ENCODE assay signal across 40 cellular contexts in the genomic region with DNA sequence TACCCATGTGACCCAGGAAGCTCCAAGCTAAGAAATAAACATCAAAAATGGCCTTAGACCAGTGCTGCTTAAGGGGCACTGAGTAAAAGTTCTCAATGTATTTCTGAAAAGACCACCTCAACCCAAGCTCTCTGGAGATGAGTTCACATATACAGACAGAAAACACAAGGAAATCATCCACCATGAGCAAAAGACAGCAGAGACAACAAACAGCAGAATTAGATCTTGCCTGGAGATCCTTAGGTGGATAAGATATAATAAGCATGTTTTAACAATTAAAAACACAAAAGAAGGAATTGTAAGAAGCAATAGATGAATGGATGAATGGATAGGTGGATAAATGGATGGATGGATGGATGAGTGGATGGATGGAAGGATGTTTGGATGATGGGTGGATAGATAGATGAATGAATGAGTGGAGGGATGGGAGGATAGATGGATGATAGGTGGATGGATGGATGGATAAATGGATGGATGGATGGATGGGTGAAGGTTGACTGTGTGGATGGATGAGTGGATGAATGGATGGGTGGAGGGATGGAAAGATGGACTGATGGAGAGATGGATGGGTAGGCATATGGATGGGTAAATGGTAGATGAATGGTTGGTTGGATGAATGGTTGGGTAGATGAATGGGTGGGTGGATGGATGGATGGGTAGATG. TPM values are rescaled to one million over a fixed set of nuclear protein-coding genes. Genes with fewer than 3 reads are reported as not detected.
"Had no signal": no experiment of that assay in that cellular context is flagged by ENCODE, and none has a peak within 500 bp of the region (broad histone marks: within the 10 kb centered on the region; RNA-seq: fewer than 3 reads in every experiment).

No MANE protein-coding gene starts in this region.

- DNase-seq: activated B cell treated with CpG ODN at 0.5 μM for 24 hours; activated CD4-positive, alpha-beta memory T cell treated with anti-CD3 and anti-CD28 coated beads for 36 hours; activated CD4-positive, alpha-beta T cell treated with anti-CD3 and anti-CD28 coated beads for 4 hours; activated CD4-positive, alpha-beta T cell treated with anti-CD3 and anti-CD28 coated beads, Interleukin-2, amount 10 ng/mL, durations not matched to agents 24 days and 14 days; activated CD4-positive, alpha-beta T cell treated with anti-CD3 and anti-CD28 coated beads, Interleukin-2, amount 50 U/mL, for 1 hour; activated CD4-positive, alpha-beta T cell treated with anti-CD3 and anti-CD28 coated beads, Interleukin-2, amount 50 U/mL, for 4 hours; activated CD4-positive, CD25-positive, alpha-beta regulatory T cell treated with anti-CD3 and anti-CD28 coated beads, Interleukin-2, amount 50 U/mL, for 72 hours; activated CD8-positive, alpha-beta memory T cell treated with anti-CD3 and anti-CD28 coated beads, Interleukin-2, amount 50 U/mL, for 4 hours; activated CD8-positive, alpha-beta T cell treated with anti-CD3 and anti-CD28 coated beads for 36 hours; activated effector memory CD4-positive, alpha-beta T cell treated with anti-CD3 and anti-CD28 coated beads, Interleukin-2, amount 50 U/mL, for 16 hours; activated gamma-delta T cell treated with Interleukin-2 at 50 U/mL for 16 hours; activated naive CD4-positive, alpha-beta T cell; activated naive CD4-positive, alpha-beta T cell treated with anti-CD3 and anti-CD28 coated beads for 36 hours; activated naive CD4-positive, alpha-beta T cell treated with anti-CD3 and anti-CD28 coated beads, Interleukin-2, amount 50 U/mL, for 16 hours; activated naive CD8-positive, alpha-beta T cell treated with anti-CD3 and anti-CD28 coated beads for 36 hours; activated T-cell treated with anti-CD3 and anti-CD28 coated beads for 4 hours; activated T-cell treated with anti-CD3 and anti-CD28 coated beads, Interleukin-2, amount 50 U/mL, for 1 hour; activated T-cell treated with anti-CD3 and anti-CD28 coated beads, Interleukin-2, amount 50 U/mL, for 4 hours; activated T-cell treated with anti-CD3 and anti-CD28 coated beads, Interleukin-2, amount 50 U/mL, for 72 hours; adrenal gland; amniotic stem cell; aorta; body of pancreas; brain microvascular endothelial cell; central memory CD4-positive, alpha-beta T cell; T-helper 1 cell; T-helper 2 cell; T-helper 9 cell had no signal

- H3K4me1 ChIP-seq: adrenal gland, body of pancreas, breast epithelium had no signal

- H3K36me3 ChIP-seq: adrenal gland, brain microvascular endothelial cell, breast epithelium had no signal

- H3K36me3 Mint-ChIP-seq: activated CD4-positive, alpha-beta memory T cell treated with anti-CD3 and anti-CD28 coated beads for 36 hours; activated naive CD4-positive, alpha-beta T cell treated with anti-CD3 and anti-CD28 coated beads, Interleukin-2, amount 50 U/mL, for 72 hours; activated naive CD8-positive, alpha-beta T cell treated with anti-CD3 and anti-CD28 coated beads for 36 hours had no signal

- ATAC-seq: activated CD8-positive, alpha-beta T cell treated with anti-CD3 and anti-CD28 coated beads for 36 hours; activated naive CD4-positive, alpha-beta T cell treated with anti-CD3 and anti-CD28 coated beads, Interleukin-2, amount 50 U/mL, for 72 hours; activated T-cell treated with anti-CD3 and anti-CD28 coated beads, Interleukin-2, amount 50 U/mL, for 4 hours; activated T-cell treated with anti-CD3 and anti-CD28 coated beads, Interleukin-2, amount 50 U/mL, for 72 hours; activated T-helper 17 cell treated with anti-CD3 and anti-CD28 coated beads, Interleukin-2, amount 50 U/mL, for 72 hours; body of pancreas had no signal

- H3K4me3 ChIP-seq: adrenal gland, body of pancreas, breast epithelium had no signal

- FAIRE-seq: astrocyte, TTC549 had no signal

- H3K4me1 Mint-ChIP-seq: activated B cell treated with CpG ODN at 0.5 μM for 24 hours; activated CD4-positive, alpha-beta T cell treated with anti-CD3 and anti-CD28 coated beads, Interleukin-2, amount 10 ng/mL, durations not matched to agents 24 days and 14 days; activated naive CD8-positive, alpha-beta T cell treated with anti-CD3 and anti-CD28 coated beads for 36 hours; activated T-helper 17 cell treated with anti-CD3 and anti-CD28 coated beads, Interleukin-2, amount 50 U/mL, for 72 hours had no signal

- H3K9me3 ChIP-seq: adrenal gland had no signal

- H3K27ac ChIP-seq: adrenal gland, body of pancreas, brain microvascular endothelial cell, breast epithelium, VCaP had no signal

- H3K4me3 Mint-ChIP-seq: activated B cell treated with CpG ODN at 0.5 μM for 24 hours; activated CD4-positive, alpha-beta memory T cell treated with anti-CD3 and anti-CD28 coated beads for 36 hours; activated CD4-positive, alpha-beta T cell treated with anti-CD3 and anti-CD28 coated beads, Interleukin-2, amount 10 ng/mL, durations not matched to agents 24 days and 14 days; activated CD8-positive, alpha-beta T cell treated with anti-CD3 and anti-CD28 coated beads for 36 hours; activated naive CD4-positive, alpha-beta T cell treated with anti-CD3 and anti-CD28 coated beads for 36 hours; activated naive CD8-positive, alpha-beta T cell treated with anti-CD3 and anti-CD28 coated beads for 36 hours; activated T-cell treated with anti-CD3 and anti-CD28 coated beads, Interleukin-2, amount 50 U/mL, for 4 hours; activated T-cell treated with anti-CD3 and anti-CD28 coated beads, Interleukin-2, amount 50 U/mL, for 72 hours; activated T-helper 1 cell treated with anti-CD3 and anti-CD28 coated beads, Interleukin-12 subunit alpha, Interleukin-12 subunit beta, Interleukin-2, Interleukin-4 antibody, amounts not matched to agents 30 ng/mL and 10 ng/mL and 1 ng/mL, durations not matched to agents 14 hours and 24 hours and 36 hours; activated T-helper 17 cell treated with anti-CD3 and anti-CD28 coated beads, Interleukin-2, amount 50 U/mL, for 72 hours; T-helper 1 cell treated with Interleukin-12 subunit alpha and Interleukin-12 subunit beta and Interleukin-4 antibody, amounts not matched to agents 30 μg/mL and 1 μg/mL, for 36 hours; T-helper 2 cell treated with Interferon-gamma antibody and Interleukin-4, amounts not matched to agents 5 μg/mL and 100 μg/mL, for 36 hours had no signal

- H3K27me3 ChIP-seq: adrenal gland, body of pancreas, brain microvascular endothelial cell, breast epithelium had no signal

- H3K27me3 Mint-ChIP-seq: activated CD4-positive, alpha-beta T cell treated with anti-CD3 and anti-CD28 coated beads, Interleukin-2, amount 10 ng/mL, durations not matched to agents 24 days and 14 days had no signal

- H3K27ac Mint-ChIP-seq: activated B cell treated with CpG ODN at 0.5 μM for 24 hours; activated CD4-positive, alpha-beta memory T cell treated with anti-CD3 and anti-CD28 coated beads for 36 hours; activated CD4-positive, alpha-beta T cell treated with anti-CD3 and anti-CD28 coated beads, Interleukin-2, amount 10 ng/mL, durations not matched to agents 24 days and 14 days; activated CD8-positive, alpha-beta T cell treated with anti-CD3 and anti-CD28 coated beads for 36 hours; activated naive CD4-positive, alpha-beta T cell treated with anti-CD3 and anti-CD28 coated beads for 36 hours; activated naive CD4-positive, alpha-beta T cell treated with anti-CD3 and anti-CD28 coated beads, Interleukin-2, amount 50 U/mL, for 72 hours; activated naive CD8-positive, alpha-beta T cell treated with anti-CD3 and anti-CD28 coated beads for 36 hours; activated T-cell treated with anti-CD3 and anti-CD28 coated beads, Interleukin-2, amount 50 U/mL, for 72 hours; activated T-helper 1 cell treated with anti-CD3 and anti-CD28 coated beads, Interleukin-12 subunit alpha, Interleukin-12 subunit beta, Interleukin-2, Interleukin-4 antibody, amounts not matched to agents 30 ng/mL and 10 ng/mL and 1 ng/mL, durations not matched to agents 14 hours and 24 hours and 36 hours; activated T-helper 17 cell treated with anti-CD3 and anti-CD28 coated beads, Interleukin-2, amount 50 U/mL, for 72 hours; T-helper 1 cell treated with Interleukin-12 subunit alpha and Interleukin-12 subunit beta and Interleukin-4 antibody, amounts not matched to agents 30 μg/mL and 1 μg/mL, for 36 hours; T-helper 2 cell treated with Interferon-gamma antibody and Interleukin-4, amounts not matched to agents 5 μg/mL and 100 μg/mL, for 36 hours had no signal

RNA-seq across cellular contexts. Expression of a gene that starts 9.6 kb away (rescaled TPM):
- total RNA-seq: activated B cell treated with CpG ODN at 0.5 μM for 24 hours; activated CD4-positive, alpha-beta memory T cell treated with anti-CD3 and anti-CD28 coated beads for 36 hours; activated CD4-positive, alpha-beta T cell treated with anti-CD3 and anti-CD28 coated beads, Interleukin-2, amount 10 ng/mL, durations not matched to agents 24 days and 14 days; activated CD8-positive, alpha-beta memory T cell treated with anti-CD3 and anti-CD28 coated beads for 36 hours; activated CD8-positive, alpha-beta T cell treated with anti-CD3 and anti-CD28 coated beads for 36 hours; activated naive CD4-positive, alpha-beta T cell treated with anti-CD3 and anti-CD28 coated beads for 36 hours; activated naive CD4-positive, alpha-beta T cell treated with anti-CD3 and anti-CD28 coated beads, Interleukin-2, amount 50 U/mL, for 72 hours; activated naive CD8-positive, alpha-beta T cell treated with anti-CD3 and anti-CD28 coated beads for 36 hours; activated T-cell treated with anti-CD3 and anti-CD28 coated beads, Interleukin-2, amount 50 U/mL, for 4 hours; activated T-cell treated with anti-CD3 and anti-CD28 coated beads, Interleukin-2, amount 50 U/mL, for 72 hours; activated T-helper 1 cell treated with anti-CD3 and anti-CD28 coated beads, Interleukin-12 subunit alpha, Interleukin-12 subunit beta, Interleukin-2, Interleukin-4 antibody, amounts not matched to agents 30 ng/mL and 10 ng/mL and 1 ng/mL, durations not matched to agents 14 hours and 24 hours and 36 hours; activated T-helper 17 cell treated with anti-CD3 and anti-CD28 coated beads, Interleukin-2, amount 50 U/mL, for 72 hours; body of pancreas; cerebellum had no signal

RNA-seq across cellular contexts. Expression of a gene that starts 42.7 kb away (rescaled TPM):
- total RNA-seq: activated B cell treated with CpG ODN at 0.5 μM for 24 hours; activated CD4-positive, alpha-beta memory T cell treated with anti-CD3 and anti-CD28 coated beads for 36 hours; activated CD4-positive, alpha-beta T cell treated with anti-CD3 and anti-CD28 coated beads, Interleukin-2, amount 10 ng/mL, durations not matched to agents 24 days and 14 days; activated CD8-positive, alpha-beta memory T cell treated with anti-CD3 and anti-CD28 coated beads for 36 hours; activated CD8-positive, alpha-beta T cell treated with anti-CD3 and anti-CD28 coated beads for 36 hours; activated naive CD8-positive, alpha-beta T cell treated with anti-CD3 and anti-CD28 coated beads for 36 hours; activated T-cell treated with anti-CD3 and anti-CD28 coated beads, Interleukin-2, amount 50 U/mL, for 4 hours; activated T-helper 1 cell treated with anti-CD3 and anti-CD28 coated beads, Interleukin-12 subunit alpha, Interleukin-12 subunit beta, Interleukin-2, Interleukin-4 antibody, amounts not matched to agents 30 ng/mL and 10 ng/mL and 1 ng/mL, durations not matched to agents 14 hours and 24 hours and 36 hours; activated T-helper 17 cell treated with anti-CD3 and anti-CD28 coated beads, Interleukin-2, amount 50 U/mL, for 72 hours; aorta; cardiac septum had no signal
- polyA plus RNA-seq: aorta had no signal

RNA-seq across cellular contexts. Expression of a gene that starts 54.4 kb away (rescaled TPM):
- total RNA-seq: activated CD4-positive, alpha-beta T cell treated with anti-CD3 and anti-CD28 coated beads, Interleukin-2, amount 10 ng/mL, durations not matched to agents 24 days and 14 days; aorta; body of pancreas had no signal
- polyA plus RNA-seq: aorta had no signal
